ENCODE assay signal across 1 cellular context in the genomic region with DNA sequence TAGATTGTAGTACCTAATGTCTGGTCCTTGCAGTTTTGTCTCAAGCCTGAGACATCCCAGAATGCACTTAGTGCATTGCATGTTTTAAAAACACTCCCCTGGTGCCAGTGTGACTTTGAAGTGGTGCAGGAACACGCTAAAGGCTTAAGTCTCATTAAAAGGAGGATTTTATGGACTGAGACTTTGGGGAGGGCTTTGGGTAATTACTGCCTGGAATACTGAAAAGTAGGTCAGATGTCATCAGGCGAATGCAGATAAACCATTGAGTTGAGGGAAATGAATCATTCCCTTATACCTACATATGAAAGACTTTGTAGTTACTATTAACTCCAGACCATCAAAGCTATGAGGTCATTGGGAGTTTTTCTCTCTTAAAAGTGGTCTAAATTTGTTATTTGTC.
TF ChIP-seq lines count a peak whose summit lies in the region.

No MANE protein-coding gene starts in this region.

TF ChIP-seq in GM23338, 12 proteins besides CTCF, POLR2A, EP300 and RAD21:
- TF ChIP-seq ZNF331 (CRISPR knock-in tag; IDR thresholded peaks at IDR 0.05; ENCODE audit: low read depth) (no peak), EZH2phosphoT487 (IDR thresholded peaks at IDR 0.05; ENCODE audit: unreplicated experiment) (no peak), JUNB (IDR thresholded peaks at IDR 0.05; ENCODE audit: unreplicated experiment) (no peak), POLR2AphosphoS5 (IDR thresholded peaks at IDR 0.05; ENCODE audit: low read depth) (no peak), NANOG (IDR thresholded peaks at IDR 0.05; ENCODE audit: borderline replicate concordance) (no peak), CREB1 (CRISPR knock-in tag; IDR thresholded peaks at IDR 0.05; ENCODE audit: low read depth) (no peak), ZNF114 (CRISPR knock-in tag; IDR thresholded peaks at IDR 0.05) (no peak), EZH2 (IDR thresholded peaks at IDR 0.05; ENCODE audit: low read depth, unreplicated experiment) (no peak)
- TF ChIP-seq, protein P1, sequence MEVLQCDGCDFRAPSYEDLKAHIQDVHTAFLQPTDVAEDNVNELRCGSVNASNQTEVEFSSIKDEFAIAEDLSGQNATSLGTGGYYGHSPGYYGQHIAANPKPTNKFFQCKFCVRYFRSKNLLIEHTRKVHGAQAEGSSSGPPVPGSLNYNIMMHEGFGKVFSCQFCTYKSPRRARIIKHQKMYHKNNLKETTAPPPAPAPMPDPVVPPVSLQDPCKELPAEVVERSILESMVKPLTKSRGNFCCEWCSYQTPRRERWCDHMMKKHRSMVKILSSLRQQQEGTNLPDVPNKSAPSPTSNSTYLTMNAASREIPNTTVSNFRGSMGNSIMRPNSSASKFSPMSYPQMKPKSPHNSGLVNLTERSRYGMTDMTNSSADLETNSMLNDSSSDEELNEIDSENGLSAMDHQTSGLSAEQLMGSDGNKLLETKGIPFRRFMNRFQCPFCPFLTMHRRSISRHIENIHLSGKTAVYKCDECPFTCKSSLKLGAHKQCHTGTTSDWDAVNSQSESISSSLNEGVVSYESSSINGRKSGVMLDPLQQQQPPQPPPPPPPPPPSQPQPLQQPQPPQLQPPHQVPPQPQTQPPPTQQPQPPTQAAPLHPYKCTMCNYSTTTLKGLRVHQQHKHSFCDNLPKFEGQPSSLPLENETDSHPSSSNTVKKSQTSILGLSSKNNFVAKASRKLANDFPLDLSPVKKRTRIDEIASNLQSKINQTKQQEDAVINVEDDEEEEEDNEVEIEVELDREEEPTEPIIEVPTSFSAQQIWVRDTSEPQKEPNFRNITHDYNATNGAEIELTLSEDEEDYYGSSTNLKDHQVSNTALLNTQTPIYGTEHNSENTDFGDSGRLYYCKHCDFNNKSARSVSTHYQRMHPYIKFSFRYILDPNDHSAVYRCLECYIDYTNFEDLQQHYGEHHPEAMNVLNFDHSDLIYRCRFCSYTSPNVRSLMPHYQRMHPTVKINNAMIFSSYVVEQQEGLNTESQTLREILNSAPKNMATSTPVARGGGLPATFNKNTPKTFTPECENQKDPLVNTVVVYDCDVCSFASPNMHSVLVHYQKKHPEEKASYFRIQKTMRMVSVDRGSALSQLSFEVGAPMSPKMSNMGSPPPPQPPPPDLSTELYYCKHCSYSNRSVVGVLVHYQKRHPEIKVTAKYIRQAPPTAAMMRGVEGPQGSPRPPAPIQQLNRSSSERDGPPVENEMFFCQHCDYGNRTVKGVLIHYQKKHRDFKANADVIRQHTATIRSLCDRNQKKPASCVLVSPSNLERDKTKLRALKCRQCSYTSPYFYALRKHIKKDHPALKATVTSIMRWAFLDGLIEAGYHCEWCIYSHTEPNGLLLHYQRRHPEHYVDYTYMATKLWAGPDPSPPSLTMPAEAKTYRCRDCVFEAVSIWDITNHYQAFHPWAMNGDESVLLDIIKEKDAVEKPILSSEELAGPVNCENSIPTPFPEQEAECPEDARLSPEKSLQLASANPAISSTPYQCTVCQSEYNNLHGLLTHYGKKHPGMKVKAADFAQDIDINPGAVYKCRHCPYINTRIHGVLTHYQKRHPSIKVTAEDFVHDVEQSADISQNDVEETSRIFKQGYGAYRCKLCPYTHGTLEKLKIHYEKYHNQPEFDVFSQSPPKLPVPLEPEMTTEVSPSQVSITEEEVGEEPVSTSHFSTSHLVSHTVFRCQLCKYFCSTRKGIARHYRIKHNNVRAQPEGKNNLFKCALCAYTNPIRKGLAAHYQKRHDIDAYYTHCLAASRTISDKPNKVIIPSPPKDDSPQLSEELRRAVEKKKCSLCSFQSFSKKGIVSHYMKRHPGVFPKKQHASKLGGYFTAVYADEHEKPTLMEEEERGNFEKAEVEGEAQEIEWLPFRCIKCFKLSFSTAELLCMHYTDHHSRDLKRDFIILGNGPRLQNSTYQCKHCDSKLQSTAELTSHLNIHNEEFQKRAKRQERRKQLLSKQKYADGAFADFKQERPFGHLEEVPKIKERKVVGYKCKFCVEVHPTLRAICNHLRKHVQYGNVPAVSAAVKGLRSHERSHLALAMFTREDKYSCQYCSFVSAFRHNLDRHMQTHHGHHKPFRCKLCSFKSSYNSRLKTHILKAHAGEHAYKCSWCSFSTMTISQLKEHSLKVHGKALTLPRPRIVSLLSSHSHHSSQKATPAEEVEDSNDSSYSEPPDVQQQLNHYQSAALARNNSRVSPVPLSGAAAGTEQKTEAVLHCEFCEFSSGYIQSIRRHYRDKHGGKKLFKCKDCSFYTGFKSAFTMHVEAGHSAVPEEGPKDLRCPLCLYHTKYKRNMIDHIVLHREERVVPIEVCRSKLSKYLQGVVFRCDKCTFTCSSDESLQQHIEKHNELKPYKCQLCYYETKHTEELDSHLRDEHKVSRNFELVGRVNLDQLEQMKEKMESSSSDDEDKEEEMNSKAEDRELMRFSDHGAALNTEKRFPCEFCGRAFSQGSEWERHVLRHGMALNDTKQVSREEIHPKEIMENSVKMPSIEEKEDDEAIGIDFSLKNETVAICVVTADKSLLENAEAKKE (CRISPR knock-in tag; IDR thresholded peaks at IDR 0.05), result no peak
- TF ChIP-seq, protein P2, sequence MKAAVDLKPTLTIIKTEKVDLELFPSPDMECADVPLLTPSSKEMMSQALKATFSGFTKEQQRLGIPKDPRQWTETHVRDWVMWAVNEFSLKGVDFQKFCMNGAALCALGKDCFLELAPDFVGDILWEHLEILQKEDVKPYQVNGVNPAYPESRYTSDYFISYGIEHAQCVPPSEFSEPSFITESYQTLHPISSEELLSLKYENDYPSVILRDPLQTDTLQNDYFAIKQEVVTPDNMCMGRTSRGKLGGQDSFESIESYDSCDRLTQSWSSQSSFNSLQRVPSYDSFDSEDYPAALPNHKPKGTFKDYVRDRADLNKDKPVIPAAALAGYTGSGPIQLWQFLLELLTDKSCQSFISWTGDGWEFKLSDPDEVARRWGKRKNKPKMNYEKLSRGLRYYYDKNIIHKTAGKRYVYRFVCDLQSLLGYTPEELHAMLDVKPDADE (IDR thresholded peaks at IDR 0.05), result no peak
